ENCODE assay signal across 1 cellular context in genomic region chr6:307874-308273, GRCh38.
A peak's percentile ranks its signal among the peaks of the same experiment; 100 is the strongest.
TF ChIP-seq lines count a peak whose summit lies in the region.

No MANE protein-coding gene starts in this region.

TF ChIP-seq in K562, 482 proteins besides CTCF, POLR2A, EP300 and RAD21:
- TF ChIP-seq, protein P1, sequence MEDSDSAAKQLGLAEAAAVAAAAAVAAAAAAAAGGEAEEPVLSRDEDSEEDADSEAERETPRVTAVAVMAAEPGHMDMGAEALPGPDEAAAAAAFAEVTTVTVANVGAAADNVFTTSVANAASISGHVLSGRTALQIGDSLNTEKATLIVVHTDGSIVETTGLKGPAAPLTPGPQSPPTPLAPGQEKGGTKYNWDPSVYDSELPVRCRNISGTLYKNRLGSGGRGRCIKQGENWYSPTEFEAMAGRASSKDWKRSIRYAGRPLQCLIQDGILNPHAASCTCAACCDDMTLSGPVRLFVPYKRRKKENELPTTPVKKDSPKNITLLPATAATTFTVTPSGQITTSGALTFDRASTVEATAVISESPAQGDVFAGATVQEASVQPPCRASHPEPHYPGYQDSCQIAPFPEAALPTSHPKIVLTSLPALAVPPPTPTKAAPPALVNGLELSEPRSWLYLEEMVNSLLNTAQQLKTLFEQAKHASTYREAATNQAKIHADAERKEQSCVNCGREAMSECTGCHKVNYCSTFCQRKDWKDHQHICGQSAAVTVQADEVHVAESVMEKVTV (CRISPR knock-in tag; IDR thresholded peaks at IDR 0.05): no peak
- TF ChIP-seq HIVEP1 (CRISPR knock-in tag; IDR thresholded peaks at IDR 0.05) (no peak), CBX5 (IDR thresholded peaks at IDR 0.05; ENCODE audit: borderline replicate concordance, low read depth) (no peak), NFIC (IDR thresholded peaks at IDR 0.05) (peak; percentile 91), NFIX (CRISPR knock-in tag; IDR thresholded peaks at IDR 0.05; ENCODE audit: low read depth) (peak; percentile 62; the same call in 1 of the 2 replicates)
TF ChIP-seq in K562: peak in this region for 2.
